Comparison of ENCODE assay signal across 1 cellular context in the genomic region with DNA sequence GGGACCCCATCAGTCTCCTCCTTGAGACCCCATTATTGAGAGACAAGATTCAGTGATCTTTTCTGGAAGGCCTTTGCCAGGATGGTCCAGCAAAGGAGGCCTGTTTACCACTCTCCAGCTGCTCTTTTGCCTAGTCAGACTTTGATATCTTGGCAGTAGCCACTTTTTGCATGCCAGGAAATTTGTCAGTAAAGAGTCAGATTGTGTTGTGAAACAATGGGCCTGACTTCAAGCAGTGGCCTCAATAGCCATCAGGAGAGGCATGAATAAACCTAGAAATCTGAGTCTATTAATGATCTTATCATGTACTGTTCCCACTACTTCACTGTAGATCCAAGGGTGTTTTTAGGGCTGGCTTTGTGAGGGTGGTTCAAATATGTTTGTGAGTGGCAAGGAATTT.
TF ChIP-seq lines count a peak whose summit lies in the region.

No MANE protein-coding gene starts in this region.

TF ChIP-seq in IMR-90, 13 proteins besides CTCF, POLR2A, EP300 and RAD21 (continued from another document):
- TF ChIP-seq FOS (IDR thresholded peaks at IDR 0.05; ENCODE audit: low read depth, low read length) (no peak), NFE2L2 (IDR thresholded peaks at IDR 0.05; ENCODE audit: low read depth, low read length) (no peak), SMC3 (IDR thresholded peaks at IDR 0.05; ENCODE audit: low read depth, low read length) (no peak), MAZ (IDR thresholded peaks at IDR 0.05; ENCODE audit: borderline replicate concordance, low read depth, low read length) (no peak), MXI1 (IDR thresholded peaks at IDR 0.05; ENCODE audit: borderline replicate concordance, low read depth, low read length) (no peak)
- TF ChIP-seq, protein P1, sequence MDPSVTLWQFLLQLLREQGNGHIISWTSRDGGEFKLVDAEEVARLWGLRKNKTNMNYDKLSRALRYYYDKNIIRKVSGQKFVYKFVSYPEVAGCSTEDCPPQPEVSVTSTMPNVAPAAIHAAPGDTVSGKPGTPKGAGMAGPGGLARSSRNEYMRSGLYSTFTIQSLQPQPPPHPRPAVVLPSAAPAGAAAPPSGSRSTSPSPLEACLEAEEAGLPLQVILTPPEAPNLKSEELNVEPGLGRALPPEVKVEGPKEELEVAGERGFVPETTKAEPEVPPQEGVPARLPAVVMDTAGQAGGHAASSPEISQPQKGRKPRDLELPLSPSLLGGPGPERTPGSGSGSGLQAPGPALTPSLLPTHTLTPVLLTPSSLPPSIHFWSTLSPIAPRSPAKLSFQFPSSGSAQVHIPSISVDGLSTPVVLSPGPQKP (IDR thresholded peaks at IDR 0.05; ENCODE audit: borderline replicate concordance, low read depth, low read length), result no peak
